19 cellular contexts compared by ENCODE assay signal in genomic region chr6:707576-708236, GRCh38. TPM values are rescaled to one million over a fixed set of nuclear protein-coding genes. Genes with fewer than 3 reads are reported as not detected.
"Had no signal": no experiment of that assay in that cellular context is flagged by ENCODE, and none has a peak within 500 bp of the region (broad histone marks: within the 10 kb centered on the region; RNA-seq: fewer than 3 reads in every experiment).

No MANE protein-coding gene starts in this region.

- H3K27ac ChIP-seq: gastroesophageal sphincter, left ventricle myocardium inferior, psoas muscle, thyroid gland, uterus had no signal

- H3K4me3 Mint-ChIP-seq: activated CD4-positive, alpha-beta T cell treated with anti-CD3 and anti-CD28 coated beads, Interleukin-2, amount 10 ng/mL, durations not matched to agents 7 days and 5 days; activated naive CD8-positive, alpha-beta T cell treated with anti-CD3 and anti-CD28 coated beads for 36 hours; activated T-helper 1 cell treated with anti-CD3 and anti-CD28 coated beads, Interleukin-12 subunit alpha, Interleukin-12 subunit beta, Interleukin-2, Interleukin-4 antibody, amounts not matched to agents 30 ng/mL and 10 ng/mL and 1 ng/mL, durations not matched to agents 14 hours and 24 hours and 36 hours; brain; central memory CD8-positive, alpha-beta T cell; memory B cell; nephron progenitor cell had no signal

- H3K4me3 ChIP-seq: gastroesophageal sphincter, left ventricle myocardium inferior, psoas muscle, sigmoid colon, thyroid gland, uterus had no signal

- ATAC-seq: gastroesophageal sphincter, psoas muscle had no signal

- DNase-seq: activated CD4-positive, alpha-beta T cell treated with anti-CD3 and anti-CD28 coated beads, Interleukin-2, amount 10 ng/mL, durations not matched to agents 7 days and 5 days; activated CD8-positive, alpha-beta memory T cell treated with anti-CD3 and anti-CD28 coated beads for 24 hours; activated naive CD8-positive, alpha-beta T cell treated with anti-CD3 and anti-CD28 coated beads for 36 hours; amygdala; effector CD8-positive, alpha-beta T cell; hippocampal formation; kidney; left ventricle myocardium inferior; nephron progenitor cell; psoas muscle; sigmoid colon; stimulated activated CD4-positive, alpha-beta T cell treated with anti-CD3 and anti-CD28 coated beads, Interleukin-1b, Interleukin-23, amount 100 ng/mL, for 48 hours; thyroid gland; uterus had no signal

- H3K9me3 ChIP-seq: gastroesophageal sphincter, left ventricle myocardium inferior, psoas muscle, sigmoid colon, thyroid gland, uterus had no signal

- H3K27me3 Mint-ChIP-seq: activated naive CD8-positive, alpha-beta T cell treated with anti-CD3 and anti-CD28 coated beads for 36 hours; central memory CD8-positive, alpha-beta T cell had no signal

- H3K36me3 ChIP-seq: gastroesophageal sphincter, left ventricle myocardium inferior, sigmoid colon, thyroid gland, uterus had no signal

- H3K4me1 ChIP-seq: uterus had no signal

- H3K27me3 ChIP-seq: gastroesophageal sphincter, sigmoid colon, thyroid gland, uterus had no signal

- FAIRE-seq: kidney had no signal

- H3K27ac Mint-ChIP-seq: activated CD4-positive, alpha-beta T cell treated with anti-CD3 and anti-CD28 coated beads, Interleukin-2, amount 10 ng/mL, durations not matched to agents 7 days and 5 days; activated naive CD8-positive, alpha-beta T cell treated with anti-CD3 and anti-CD28 coated beads for 36 hours; activated T-helper 1 cell treated with anti-CD3 and anti-CD28 coated beads, Interleukin-12 subunit alpha, Interleukin-12 subunit beta, Interleukin-2, Interleukin-4 antibody, amounts not matched to agents 30 ng/mL and 10 ng/mL and 1 ng/mL, durations not matched to agents 14 hours and 24 hours and 36 hours; memory B cell; nephron progenitor cell had no signal

- H3K9me3 Mint-ChIP-seq: activated CD4-positive, alpha-beta T cell treated with anti-CD3 and anti-CD28 coated beads, Interleukin-2, amount 10 ng/mL, durations not matched to agents 7 days and 5 days; activated naive CD8-positive, alpha-beta T cell treated with anti-CD3 and anti-CD28 coated beads for 36 hours; activated T-helper 1 cell treated with anti-CD3 and anti-CD28 coated beads, Interleukin-12 subunit alpha, Interleukin-12 subunit beta, Interleukin-2, Interleukin-4 antibody, amounts not matched to agents 30 ng/mL and 10 ng/mL and 1 ng/mL, durations not matched to agents 14 hours and 24 hours and 36 hours; central memory CD8-positive, alpha-beta T cell; memory B cell; nephron progenitor cell had no signal

- H3K36me3 Mint-ChIP-seq: activated naive CD8-positive, alpha-beta T cell treated with anti-CD3 and anti-CD28 coated beads for 36 hours; brain; memory B cell had no signal

RNA-seq across cellular contexts. Expression of gene HUS1B, which starts 50.8 kb away (rescaled TPM):
- total RNA-seq: left ventricle myocardium inferior had no signal
